ENCODE assay signal across 24 cellular contexts in the genomic region with DNA sequence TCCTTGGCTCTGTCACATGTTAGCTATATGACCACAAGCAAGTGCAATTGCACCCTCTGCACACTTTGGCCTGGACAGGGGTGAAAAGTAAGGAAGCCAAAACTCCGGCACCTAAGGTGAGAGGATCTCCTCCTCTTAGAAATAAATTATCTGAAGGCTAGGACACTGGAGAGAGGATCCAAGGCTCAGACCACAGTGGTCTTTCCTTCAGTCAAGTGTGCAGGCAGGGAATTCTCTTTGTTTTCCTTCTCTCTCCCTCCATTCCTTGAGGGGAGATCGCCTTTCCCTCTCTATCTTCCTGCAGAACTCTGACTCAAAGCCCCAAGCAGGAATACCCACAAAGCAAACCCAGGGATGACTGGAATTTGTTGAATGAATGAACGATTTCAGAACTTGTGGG. TPM values are rescaled to one million over a fixed set of nuclear protein-coding genes. Genes with fewer than 3 reads are reported as not detected.
"Had no signal": no experiment of that assay in that cellular context is flagged by ENCODE, and none has a peak within 500 bp of the region (broad histone marks: within the 10 kb centered on the region; RNA-seq: fewer than 3 reads in every experiment).

No MANE protein-coding gene starts in this region.

- H3K27ac ChIP-seq: coronary artery, dorsolateral prefrontal cortex, epithelial cell of prostate, esophagus squamous epithelium, foreskin keratinocyte, gastroesophageal sphincter, heart right ventricle, left lung, lower lobe of right lung had no signal

- H3K36me3 Mint-ChIP-seq: mesothelial cell of epicardium had no signal

- H3K4me3 ChIP-seq: coronary artery, dorsolateral prefrontal cortex, esophagus squamous epithelium, gastroesophageal sphincter, heart right ventricle, left lung, lower lobe of right lung, mucosa of descending colon had no signal

- H3K4me1 ChIP-seq: foreskin keratinocyte had no signal

- ATAC-seq: esophagus mucosa, foreskin keratinocyte, gastroesophageal sphincter, heart right ventricle, left cardiac atrium, left lung, left ventricle myocardium superior, lower lobe of right lung, mucosa of descending colon had no signal

- H3K36me3 ChIP-seq: esophagus squamous epithelium, gastroesophageal sphincter, heart right ventricle, left lung, lower lobe of right lung had no signal

- H3K4me3 Mint-ChIP-seq: mesothelial cell of epicardium had no signal

- H3K9me3 ChIP-seq: esophagus squamous epithelium, gastroesophageal sphincter, heart right ventricle, left lung, lower lobe of right lung, mucosa of descending colon had no signal

- DNase-seq: dermis blood vessel endothelial cell; dorsolateral prefrontal cortex; effector CD4-positive, alpha-beta T cell; effector memory CD4-positive, alpha-beta T cell; erythroblast; esophagus squamous epithelium; foreskin keratinocyte; glutamatergic neuron; head of caudate nucleus; heart right ventricle; hippocampal formation; left cardiac atrium; left lung; left ventricle myocardium superior; lower lobe of right lung; mesenchymal stem cell; mucosa of descending colon had no signal

- H3K27ac Mint-ChIP-seq: mesothelial cell of epicardium had no signal

RNA-seq across cellular contexts. Expression of gene MEGF11, which starts 3.1 kb away (rescaled TPM):
- total RNA-seq: dermis blood vessel endothelial cell, esophagus mucosa, esophagus squamous epithelium, foreskin keratinocyte, heart right ventricle, left cardiac atrium, left ventricle myocardium superior, lower lobe of right lung, mesenteric fat pad, myocyte had no signal
